Comparison of ENCODE assay signal across 8 cellular contexts in the genomic region with DNA sequence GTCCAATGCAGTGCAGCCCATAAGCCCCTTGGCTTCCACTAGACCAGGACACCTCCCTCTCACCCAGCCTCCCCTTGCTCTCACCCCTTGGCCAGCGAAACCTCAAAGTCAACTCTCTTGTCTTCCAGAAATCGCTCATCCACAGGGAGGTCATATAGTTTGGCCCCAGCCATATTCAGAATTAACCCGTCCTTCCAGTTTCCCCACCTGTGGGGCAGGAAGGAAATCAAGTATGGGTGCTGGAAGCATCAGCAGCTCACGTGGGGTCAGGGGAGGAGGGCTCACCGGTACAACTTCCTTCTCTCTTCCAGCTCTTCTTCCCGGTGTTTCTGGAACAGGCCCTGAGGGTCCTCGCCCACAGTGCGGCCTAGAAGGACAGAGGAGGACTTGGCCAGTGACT. TPM values are rescaled to one million over a fixed set of nuclear protein-coding genes. Genes with fewer than 3 reads are reported as not detected.
"Had no signal": no experiment of that assay in that cellular context is flagged by ENCODE, and none has a peak within 500 bp of the region (broad histone marks: within the 10 kb centered on the region; RNA-seq: fewer than 3 reads in every experiment).

No MANE protein-coding gene starts in this region.

RNA-seq across cellular contexts. Expression of gene ALOX15, which starts 2.7 kb away (rescaled TPM):
- total RNA-seq: activated CD8-positive, alpha-beta memory T cell treated with anti-CD3 and anti-CD28 coated beads for 36 hours; endothelial cell of umbilical vein; glomerular endothelial cell; mammary epithelial cell; myocyte; pulmonary artery endothelial cell had no signal
- polyA plus RNA-seq: endothelial cell of umbilical vein, immature natural killer cell, mammary epithelial cell had no signal

RNA-seq across cellular contexts. Expression of gene SMTNL2, which starts 54.4 kb away (rescaled TPM):
- total RNA-seq: activated CD8-positive, alpha-beta memory T cell treated with anti-CD3 and anti-CD28 coated beads for 36 hours; activated T-cell treated with anti-CD3 and anti-CD28 coated beads, Interleukin-2, amount 50 U/mL, for 72 hours; endothelial cell of umbilical vein; glomerular endothelial cell; mammary epithelial cell; pulmonary artery endothelial cell had no signal
- polyA plus RNA-seq: endothelial cell of umbilical vein, immature natural killer cell, mammary epithelial cell had no signal
